Comparison of ENCODE assay signal across 18 cellular contexts in the genomic region with DNA sequence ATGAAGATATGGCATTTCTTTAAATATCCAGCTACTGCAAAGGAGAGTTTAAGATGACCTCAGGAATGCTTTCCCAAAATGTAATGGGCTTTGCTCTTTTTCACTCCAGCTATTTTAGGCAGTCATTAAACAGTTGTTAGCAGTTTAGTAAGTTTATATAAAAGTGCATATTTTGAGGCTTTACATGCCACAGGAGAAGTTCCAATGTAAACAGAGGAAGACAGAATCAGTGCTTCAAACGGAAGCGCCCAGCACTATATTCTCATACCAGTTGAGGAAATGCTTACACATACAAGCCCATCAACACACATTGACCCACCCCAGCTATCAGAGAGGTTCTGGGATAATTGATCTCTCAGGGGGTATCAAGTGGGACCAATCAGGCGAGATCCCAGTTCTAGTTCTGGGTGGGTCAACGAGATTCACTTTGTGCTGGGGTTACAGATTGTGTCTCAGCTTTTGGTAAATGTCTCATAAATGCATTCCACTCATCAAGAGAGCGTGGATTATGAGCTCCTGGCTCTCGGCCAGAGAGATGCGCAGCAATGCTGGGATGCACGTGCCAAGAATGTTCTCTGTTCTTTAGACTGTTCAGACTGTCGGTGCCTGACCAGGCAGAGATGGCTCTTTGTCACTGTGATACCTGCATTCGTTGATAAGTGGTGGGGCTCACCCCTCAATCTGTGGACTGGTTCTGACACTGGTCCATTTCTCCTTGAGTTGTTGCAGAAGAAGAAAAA. TPM values are rescaled to one million over a fixed set of nuclear protein-coding genes. Genes with fewer than 3 reads are reported as not detected.
DNase-seq lines count a peak whose midpoint lies in the region; ATAC-seq and TF ChIP-seq lines count a peak whose summit lies in the region.
"Had no signal": no experiment of that assay in that cellular context is flagged by ENCODE, and none has a peak within 500 bp of the region (broad histone marks: within the 10 kb centered on the region; RNA-seq: fewer than 3 reads in every experiment).

No MANE protein-coding gene starts in this region.

- POLR2A ChIA-PET in AG04449 (lab: Yijun Ruan, JAX): no interaction called here
- POLR2A ChIA-PET in IMR-90 (lab: Charles Lee; ENCODE audit: unreplicated experiment): interaction anchor here (0.6 kb wide), 1 partner anchor 436 kb away, joined by 3 read pairs; no protein-coding TSS in a partner anchor

- TF ChIP-seq POLR2A in IMR-90 (IDR thresholded peaks at IDR 0.05; ENCODE audit: low read depth, low read length) (no peak), esophagus squamous epithelium (IDR thresholded peaks at IDR 0.05) (no peak)

- peak overlapping the region; percentile 66 for H2BK120ac ChIP-seq in IMR-90 (ENCODE audit: low read depth, low read length)

- ATAC-seq in IMR-90 (ENCODE audit: low read depth): peak; percentile 91
- no peak for ATAC-seq in HG02678 (IDR thresholded peaks at IDR 0.05; ENCODE audit: unreplicated experiment)
- ATAC-seq in upper lobe of right lung: no peak
- ATAC-seq in GM21367 (IDR thresholded peaks at IDR 0.05; ENCODE audit: unreplicated experiment): no peak
- ATAC-seq: GM12878, K562 had no signal

- in situ Hi-C loops in IMR-90 (cut with MboI; ENCODE audit: low sequenced_read_pairs): no loop called here

- H3K4me2 ChIP-seq in IMR-90 (ENCODE audit: low read depth, low read length): peak overlapping the region; percentile 46

- peak overlapping the region; percentile 19; the same call in 1 of the 2 replicates for H4K5ac ChIP-seq in IMR-90 (ENCODE audit: low read depth, low read length)

- H3K9me3 ChIP-seq in IMR-90 (ENCODE audit: control insufficient read depth, insufficient read depth, low read length) (no peaks in the 10 kb centered on the region), esophagus squamous epithelium (no peaks in the 10 kb centered on the region), muscle layer of duodenum (ENCODE audit: control insufficient read depth in 1 of 2, low read length in 2 of 2) (no peaks in the 10 kb centered on the region), upper lobe of right lung (no peaks in the 10 kb centered on the region)
- H3K9me3 ChIP-seq: heart right ventricle had no signal

- H3K36me3 ChIP-seq in IMR-90 (ENCODE audit: control insufficient read depth, insufficient read depth, low read length): no peaks in the 10 kb centered on the region
- H3K36me3 ChIP-seq in esophagus squamous epithelium: no peaks in the 10 kb centered on the region
- no peaks in the 10 kb centered on the region for H3K36me3 ChIP-seq in muscle layer of duodenum (ENCODE audit: control insufficient read depth in 1 of 2, insufficient read depth in 2 of 2, low read length in 2 of 2)
- H3K36me3 ChIP-seq in upper lobe of right lung: no peaks in the 10 kb centered on the region
- H3K36me3 ChIP-seq: heart right ventricle had no signal

- H3K14ac ChIP-seq in IMR-90 (replicated peaks; ENCODE audit: low read depth, low read length): peak overlapping the region; percentile 33

- H4K20me1 ChIP-seq in IMR-90 (ENCODE audit: insufficient read depth, low read length): no peaks in the 10 kb centered on the region

- intact Hi-C loops in IMR-90 (cut with micrococcal nuclease): no loop called here
- intact Hi-C loops in esophagus squamous epithelium (cut with DNase I): no loop called here
- intact Hi-C loops in upper lobe of right lung (cut with DNase I): no loop called here

- no TSS peak for BruUV-seq in IMR-90 (replicated peaks; lab: Mats Ljungman, UMichigan)

- dilution Hi-C loops in IMR-90 (cut with HindIII; ENCODE audit: low sequenced_read_pairs, unreplicated experiment): no loop called here

- H4K91ac ChIP-seq in IMR-90 (ENCODE audit: insufficient read depth, low read depth, low read length): peak overlapping the region; percentile 22; the same call in 1 of the 2 replicates

- no peaks in the 10 kb centered on the region; the same call in 1 of the 2 replicates for H3K27me3 ChIP-seq in IMR-90 (ENCODE audit: control insufficient read depth, insufficient read depth, low read length)
- H3K27me3 ChIP-seq in esophagus squamous epithelium: no peaks in the 10 kb centered on the region
- H3K27me3 ChIP-seq in muscle layer of duodenum (ENCODE audit: low read depth, low read length): no peaks in the 10 kb centered on the region
- no peaks in the 10 kb centered on the region for H3K27me3 ChIP-seq in upper lobe of right lung
- H3K27me3 ChIP-seq: heart right ventricle had no signal

- no peak overlapping the region for H3K9ac ChIP-seq in IMR-90 (ENCODE audit: low read depth, low read length)

- H3K4ac ChIP-seq in IMR-90 (ENCODE audit: low read depth, low read length): peak overlapping the region; percentile 48

- H3K9me1 ChIP-seq in IMR-90 (ENCODE audit: insufficient read depth, low read length): peaks cover 4% of the 10 kb centered on the region; the same call in 1 of the 2 replicates

- H3K27ac ChIP-seq in IMR-90 (ENCODE audit: insufficient read depth, low read length) (peak overlapping the region; percentile 22; the same call in 1 of the 2 replicates), esophagus squamous epithelium (peak overlapping the region in 3 of 4 donors; percentile 60 to 73 (median 72)), muscle layer of duodenum (ENCODE audit: low read length) (peak overlapping the region; percentile 68), upper lobe of right lung (no peak overlapping the region)
- H3K27ac ChIP-seq: heart right ventricle had no signal

- H3K4me3 ChIP-seq in AG04449 (ENCODE audit: low read depth, low read length) (no peak overlapping the region), IMR-90 (ENCODE audit: insufficient read depth, low read depth, low read length) (no peak overlapping the region), esophagus squamous epithelium (no peak overlapping the region), muscle layer of duodenum (ENCODE audit: low read depth in 1 of 2, low read length in 2 of 2) (no peak overlapping the region), upper lobe of right lung (no peak overlapping the region)
- H3K4me3 ChIP-seq: GM12878, heart right ventricle, K562 had no signal

- peaks cover 9% of the 10 kb centered on the region for H3K4me1 ChIP-seq in IMR-90 (ENCODE audit: control insufficient read depth, insufficient read depth, low read length)
- peaks cover 0 to 16% (median 3%) of the 10 kb centered on the region in 3 donors for H3K4me1 ChIP-seq in esophagus squamous epithelium
- H3K4me1 ChIP-seq in muscle layer of duodenum (ENCODE audit: control insufficient read depth in 1 of 2, insufficient read depth in 2 of 2, low read length in 2 of 2): peaks cover 0 to 8% of the 10 kb centered on the region in 2 donors
- H3K4me1 ChIP-seq in upper lobe of right lung: peaks cover 4% of the 10 kb centered on the region

- H2AK5ac ChIP-seq in IMR-90 (ENCODE audit: low read depth, low read length): peak overlapping the region; percentile 87

- H3K18ac ChIP-seq in IMR-90 (ENCODE audit: low read depth, low read length): peak overlapping the region; percentile 10

- peak overlapping the region; percentile 7; the same call in 2 of the 3 replicates for H2BK15ac ChIP-seq in IMR-90 (ENCODE audit: low read depth, low read length)

- no peak overlapping the region for H2AFZ ChIP-seq in IMR-90 (replicated peaks; ENCODE audit: low read length, poor library complexity)

- no peak for TF ChIP-seq CTCF in AG04449 (IDR thresholded peaks at IDR 0.05; ENCODE audit: insufficient read depth, low read length, missing control alignments)
- no peak for TF ChIP-seq CTCF in IMR-90 (conservative IDR thresholded peaks at IDR 0.05; ENCODE audit: low read depth, low read length)
- no peak for TF ChIP-seq CTCF in esophagus squamous epithelium (IDR thresholded peaks at IDR 0.05)
- TF ChIP-seq CTCF in upper lobe of right lung (IDR thresholded peaks at IDR 0.05): no peak

- H3K56ac ChIP-seq in IMR-90 (ENCODE audit: extremely low read depth, insufficient read depth, low read length): no peak overlapping the region

- no peaks in the 10 kb centered on the region for H3K79me1 ChIP-seq in IMR-90 (ENCODE audit: low read depth in 1 of 2, low read length in 2 of 2)

- CTCF ChIA-PET in AG04449 (lab: Yijun Ruan, JAX): interaction anchor here (1.0 to 1.2 kb wide), 2 partner anchors 10 to 18 kb away, joined by 3 to 4 read pairs; no protein-coding TSS in a partner anchor
- CTCF ChIA-PET in IMR-90 (lab: Yijun Ruan, JAX): interaction anchor here (0.5 to 1.1 kb wide), 5 partner anchors 16 to 1492 kb away, joined by 3 to 4 read pairs (median 3); no protein-coding TSS in a partner anchor

- DNase-seq in AG04449 (ENCODE audit: low read depth, low spot score) (peak; percentile 3), IMR-90 (peak; percentile 70), esophagus squamous epithelium (lab: John Stamatoyannopoulos, UW) (no peak), retina (no peak), upper lobe of right lung (no peak)
- DNase-seq: activated CD4-positive, alpha-beta T cell treated with anti-CD3 and anti-CD28 coated beads, Interleukin-2, amount 10 ng/mL, durations not matched to agents 7 days and 5 days; activated CD8-positive, alpha-beta memory T cell treated with anti-CD3 and anti-CD28 coated beads, Interleukin-2, amount 50 U/mL, for 48 hours; cortex of kidney; heart right ventricle; NCI-H1092; NCI-H2171; NCI-H748 treated with DMSO at 0.1 percent for 48 hours had no signal

- H3K23ac ChIP-seq in IMR-90 (ENCODE audit: low read depth, low read length): peak overlapping the region; percentile 19; the same call in 1 of the 2 replicates

- WGBS in IMR-90 (ENCODE audit: extremely low coverage in 2 of 2, insufficient read length in 1 of 2), 2 experiments: 50% methylated on average over 1 of the region's 10 CpGs; no CpG with 5 or more reads in 1 of the 2 experiments
- 32 to 42% methylated on average over 9 to 10 of the region's 10 CpGs for WGBS in esophagus squamous epithelium, 2 donors

- peak overlapping the region in 1 of 2 experiments; percentile 46; a peak in 1 of 4 replicates for H4K8ac ChIP-seq in IMR-90 (ENCODE audit: low read depth in 2 of 2, low read length in 2 of 2)

- no peak overlapping the region for H2AK9ac ChIP-seq in IMR-90 (replicated peaks; ENCODE audit: low read depth, low read length, poor library complexity)

- peak overlapping the region; percentile 60 for H2BK20ac ChIP-seq in IMR-90 (ENCODE audit: low read depth, low read length)

- TF ChIP-seq RAD21 in IMR-90 (IDR thresholded peaks at IDR 0.05; ENCODE audit: low read length): no peak

- H2BK5ac ChIP-seq in IMR-90 (ENCODE audit: low read depth, low read length, poor library complexity, severe bottlenecking): peak overlapping the region; percentile 10

TF ChIP-seq in IMR-90, 13 proteins besides CTCF, POLR2A, EP300 and RAD21 (continues in another document):
- peak; percentile 79 for TF ChIP-seq BHLHE40 (IDR thresholded peaks at IDR 0.05; ENCODE audit: low read depth, low read length)

RNA-seq across cellular contexts. Expression of a gene that starts 55.0 kb away (rescaled TPM):
- total RNA-seq in IMR-90 (2012; rRNA removed): 0.28 and 0.36 TPM in 2 replicates
- polyA plus RNA-seq in IMR-90 (2012; rRNA removed): 0.36 and 0.70 TPM in 2 replicates
- polyA plus RNA-seq in IMR-90 (2012; cell fraction: cytosol; rRNA removed): 0.14 and 0.38 TPM in 2 replicates
- polyA plus RNA-seq in IMR-90 (2012; cell fraction: nucleus; rRNA removed; ENCODE audit: low replicate concordance): 2.3 and 2.6 TPM in 2 replicates
- total RNA-seq in esophagus squamous epithelium: 10 to 100 TPM in 1 of 4 donors, 1 to 10 TPM in 2, under 1 TPM in 1; 0.91 to 37.0 (median 5.7) TPM
- total RNA-seq in upper lobe of right lung: 4.2 TPM
- total RNA-seq: activated CD4-positive, alpha-beta T cell treated with anti-CD3 and anti-CD28 coated beads, Interleukin-2, amount 10 ng/mL, durations not matched to agents 7 days and 5 days; K562; renal cortical epithelial cell had no signal

Comparison
In these comparisons a context has a peak if more than half of its experiments do, and no peak if none do; other contexts are left out.
1. DNase-seq: peak in AG04449 (single experiment) and IMR-90 (single experiment); none in esophagus squamous epithelium (single experiment), retina (single experiment) and upper lobe of right lung (single experiment).